In genomic region chrX:46256875-46257274, GRCh38 we compare ENCODE assay signal across 22 cellular contexts.
DNase-seq lines count a peak whose midpoint lies in the region; ATAC-seq, FAIRE-seq and TF ChIP-seq lines count a peak whose summit lies in the region.
"Had no signal": no experiment of that assay in that cellular context is flagged by ENCODE, and none has a peak within 500 bp of the region (broad histone marks: within the 10 kb centered on the region; RNA-seq: fewer than 3 reads in every experiment).

No MANE protein-coding gene starts in this region.

- DNase-seq in CD4-positive, alpha-beta memory T cell: no peak
- DNase-seq in NB4 (ENCODE audit: low read depth) (peak; percentile 56), astrocyte (ENCODE audit: low read depth) (no peak), NCI-H226 (no peak), OCI-LY7 (ENCODE audit: low spot score) (no peak), T-helper 2 cell (no peak)
- DNase-seq: AML-193, GF-D8, IMR-90, NCI-H1092 treated with DMSO at 0.1 percent for 48 hours, NCI-H1436 treated with DMSO at 0.1 percent for 48 hours, NCI-H2029, NCI-H345, NCI-H524, NCI-H82, Peyer's patch, SJCRH30, T-helper 1 cell had no signal

- no peak overlapping the region for H3K27ac ChIP-seq in BLaER1
- H3K27ac ChIP-seq in CD4-positive, alpha-beta memory T cell (ENCODE audit: low read depth, low read length): no peak overlapping the region
- no peak overlapping the region for H3K27ac ChIP-seq in astrocyte (ENCODE audit: low read depth, low read length)
- no peak overlapping the region for H3K27ac ChIP-seq in OCI-LY7 (ENCODE audit: low read depth, low read length, poor library complexity, severe bottlenecking)
- H3K27ac ChIP-seq: Peyer's patch, SJCRH30 had no signal

- H3K4me2 ChIP-seq in BLaER1 (peak overlapping the region; percentile 75), astrocyte (ENCODE audit: low read length) (no peak overlapping the region), OCI-LY7 (ENCODE audit: low read length) (no peak overlapping the region)

- H3K27ac Mint-ChIP-seq in CD4-positive, alpha-beta memory T cell: peak overlapping the region in 4 of 7 donors; percentile 5 to 54 (median 12)
- H3K27ac Mint-ChIP-seq in astrocyte (ENCODE audit: unreplicated experiment): no peak overlapping the region
- H3K27ac Mint-ChIP-seq: CD14-positive monocyte had no signal

- ATAC-seq in GM19395 (IDR thresholded peaks at IDR 0.05; ENCODE audit: unreplicated experiment): no peak

- no peaks in the 10 kb centered on the region for H3K36me3 Mint-ChIP-seq in CD4-positive, alpha-beta memory T cell
- H3K36me3 Mint-ChIP-seq in astrocyte (ENCODE audit: low read depth, unreplicated experiment): no peaks in the 10 kb centered on the region
- H3K36me3 Mint-ChIP-seq: CD14-positive monocyte had no signal

- no peak overlapping the region for H3K4me3 ChIP-seq in BLaER1
- H3K4me3 ChIP-seq in CD4-positive, alpha-beta memory T cell (ENCODE audit: low read length in 2 of 2): no peak overlapping the region
- H3K4me3 ChIP-seq in NB4 (ENCODE audit: low read depth, low read length): no peak overlapping the region
- H3K4me3 ChIP-seq in astrocyte (ENCODE audit: insufficient read depth, low read depth, low read length): no peak overlapping the region
- no peak overlapping the region for H3K4me3 ChIP-seq in OCI-LY7 (ENCODE audit: low read depth, low read length, poor library complexity, severe bottlenecking)
- H3K4me3 ChIP-seq: Peyer's patch, SJCRH30 had no signal

- POLR2A ChIA-PET in CD4-positive, alpha-beta memory T cell (lab: Charles Lee; ENCODE audit: partially characterized antibody): no interaction called here
- POLR2A ChIA-PET in OCI-LY7 (lab: Charles Lee): no interaction called here

- FAIRE-seq in astrocyte (lab: Jason Lieb, UNC): peak; percentile 98
- FAIRE-seq: H54 had no signal

- H3K9me3 Mint-ChIP-seq in CD4-positive, alpha-beta memory T cell: no peaks in the 10 kb centered on the region
- peaks cover 2% of the 10 kb centered on the region for H3K9me3 Mint-ChIP-seq in astrocyte (ENCODE audit: unreplicated experiment)

- no peaks in the 10 kb centered on the region for H3K27me3 Mint-ChIP-seq in CD4-positive, alpha-beta memory T cell
- no peaks in the 10 kb centered on the region for H3K27me3 Mint-ChIP-seq in astrocyte (ENCODE audit: low read depth, unreplicated experiment)

- H3K9ac ChIP-seq in BLaER1 (no peak overlapping the region), astrocyte (ENCODE audit: low read length) (no peak overlapping the region)

- no peaks in the 10 kb centered on the region for H3K9me2 ChIP-seq in OCI-LY7 (ENCODE audit: insufficient read depth, low read length)

- TF ChIP-seq CTCF in NB4 (IDR thresholded peaks at IDR 0.05; ENCODE audit: low read depth, low read length) (no peak), astrocyte (IDR thresholded peaks at IDR 0.05; ENCODE audit: insufficient read depth, low read depth, low read length) (no peak), OCI-LY7 (conservative IDR thresholded peaks at IDR 0.05; ENCODE audit: low read length) (no peak)

- H4K20me1 ChIP-seq in BLaER1 (no peaks in the 10 kb centered on the region), astrocyte (ENCODE audit: insufficient read depth, low read length) (no peaks in the 10 kb centered on the region), OCI-LY7 (ENCODE audit: insufficient read depth, low read length) (no peaks in the 10 kb centered on the region)

- H3K4me1 ChIP-seq in BLaER1: peaks cover 44% of the 10 kb centered on the region
- H3K4me1 ChIP-seq in CD4-positive, alpha-beta memory T cell (ENCODE audit: insufficient read depth, low read length): peaks cover 19% of the 10 kb centered on the region
- no peaks in the 10 kb centered on the region for H3K4me1 ChIP-seq in astrocyte (ENCODE audit: insufficient read depth, low read length)
- no peaks in the 10 kb centered on the region for H3K4me1 ChIP-seq in OCI-LY7 (ENCODE audit: insufficient read depth, low read length, poor library complexity, severe bottlenecking)
- H3K4me1 ChIP-seq: Peyer's patch, SJCRH30 had no signal

- H3K9me3 ChIP-seq in BLaER1: peaks cover 27% of the 10 kb centered on the region
- no peaks in the 10 kb centered on the region for H3K9me3 ChIP-seq in CD4-positive, alpha-beta memory T cell (ENCODE audit: control insufficient read depth in 1 of 2, low read length in 2 of 2)
- no peaks in the 10 kb centered on the region for H3K9me3 ChIP-seq in astrocyte (ENCODE audit: insufficient read depth, low read depth, low read length)
- H3K9me3 ChIP-seq in OCI-LY7 (ENCODE audit: low read length): no peaks in the 10 kb centered on the region
- H3K9me3 ChIP-seq: Peyer's patch, SJCRH30 had no signal

- H2AFZ ChIP-seq in astrocyte (ENCODE audit: low read depth, low read length) (no peak overlapping the region), OCI-LY7 (ENCODE audit: low read length) (no peak overlapping the region)

- no TSS peak for BruUV-seq in OCI-LY7 (replicated peaks; lab: Mats Ljungman, UMichigan)

- H3K36me3 ChIP-seq in BLaER1 (no peaks in the 10 kb centered on the region), astrocyte (ENCODE audit: insufficient read depth, low read length) (no peaks in the 10 kb centered on the region), OCI-LY7 (ENCODE audit: insufficient read depth, low read length) (no peaks in the 10 kb centered on the region)
- H3K36me3 ChIP-seq in CD4-positive, alpha-beta memory T cell (ENCODE audit: insufficient read depth, low read length): no peaks in the 10 kb centered on the region
- H3K36me3 ChIP-seq: Peyer's patch, SJCRH30 had no signal

- H3K27me3 ChIP-seq in BLaER1 (no peaks in the 10 kb centered on the region), astrocyte (ENCODE audit: insufficient read depth, low read length) (no peaks in the 10 kb centered on the region)
- no peaks in the 10 kb centered on the region for H3K27me3 ChIP-seq in CD4-positive, alpha-beta memory T cell (ENCODE audit: insufficient read depth, low read length)
- H3K27me3 ChIP-seq: Peyer's patch, SJCRH30 had no signal

- peak overlapping the region in 1 of 8 donors; percentile 24 for H3K4me3 Mint-ChIP-seq in CD4-positive, alpha-beta memory T cell
- H3K4me3 Mint-ChIP-seq in astrocyte (ENCODE audit: unreplicated experiment): no peak overlapping the region
- H3K4me3 Mint-ChIP-seq: CD14-positive monocyte had no signal

- intact Hi-C loops in CD4-positive, alpha-beta memory T cell (cut with micrococcal nuclease): no loop called here
- intact Hi-C loops in OCI-LY7 (cut with micrococcal nuclease; ENCODE audit: unreplicated experiment): no loop called here

- CTCF ChIA-PET in CD4-positive, alpha-beta memory T cell (lab: Charles Lee; ENCODE audit: partially characterized antibody): interaction anchor here (1.3 kb wide), 1 partner anchor 119 kb away, joined by 3 read pairs; no protein-coding TSS in a partner anchor
- CTCF ChIA-PET in OCI-LY7 (lab: Charles Lee; ENCODE audit: unreplicated experiment): no interaction called here

- peaks cover 6 to 13% (median 10%) of the 10 kb centered on the region in 4 donors for H3K4me1 Mint-ChIP-seq in CD4-positive, alpha-beta memory T cell
- peaks cover 14% of the 10 kb centered on the region for H3K4me1 Mint-ChIP-seq in astrocyte (ENCODE audit: low read depth, unreplicated experiment)

- no peak for TF ChIP-seq POLR2A in NB4 (IDR thresholded peaks at IDR 0.05; ENCODE audit: extremely low read depth, insufficient read length)

- H3K79me2 ChIP-seq in astrocyte (ENCODE audit: insufficient read depth, low read length): no peaks in the 10 kb centered on the region
- H3K79me2 ChIP-seq in OCI-LY7 (ENCODE audit: insufficient read depth, low read depth, low read length): no peaks in the 10 kb centered on the region
